Comparison of ENCODE assay signal across 17 cellular contexts in genomic region chr1:27581823-27582243, GRCh38. TPM values are rescaled to one million over a fixed set of nuclear protein-coding genes. Genes with fewer than 3 reads are reported as not detected.
DNase-seq lines count a peak whose midpoint lies in the region; ATAC-seq lines count a peak whose summit lies in the region.
"Had no signal": no experiment of that assay in that cellular context is flagged by ENCODE, and none has a peak within 500 bp of the region (broad histone marks: within the 10 kb centered on the region; RNA-seq: fewer than 3 reads in every experiment).

No MANE protein-coding gene starts in this region.

- H3K9ac ChIP-seq in iPS-15b (ENCODE audit: low read depth, low read length): peak overlapping the region; percentile 20
- H3K9ac ChIP-seq: parathyroid adenoma had no signal

- no peak overlapping the region for H3K4me3 ChIP-seq in iPS-15b (ENCODE audit: low read depth, low read length)
- H3K4me3 ChIP-seq: A549 had no signal

- ATAC-seq in Right ventricle myocardium inferior: peak; percentile 82
- ATAC-seq in sciatic nerve: peak; percentile 42
- ATAC-seq: A549, Panc1, T-cell had no signal

- no peaks in the 10 kb centered on the region for H3K4me1 ChIP-seq in iPS-15b (ENCODE audit: control insufficient read depth, insufficient read depth, low read length)
- H3K4me1 ChIP-seq: parathyroid adenoma had no signal

- no peaks in the 10 kb centered on the region for H3K27me3 ChIP-seq in iPS-15b (ENCODE audit: control insufficient read depth, insufficient read depth, low read length)

- H3K36me3 ChIP-seq in iPS-15b (ENCODE audit: control insufficient read depth, insufficient read depth, low read length): no peaks in the 10 kb centered on the region

- intact Hi-C loops in Right ventricle myocardium inferior (cut with DNase I): no loop called here
- intact Hi-C loops in cardiac septum (cut with DNase I): no loop called here
- intact Hi-C loops in sciatic nerve (cut with DNase I): no loop called here

- peak; percentile 70 for DNase-seq in Right ventricle myocardium inferior (ENCODE audit: missing footprints)
- DNase-seq in cardiac septum (ENCODE audit: low spot score): no peak
- DNase-seq in sciatic nerve (ENCODE audit: low spot score): no peak
- DNase-seq in retina: no peak
- no peak for DNase-seq in NCI-H774 (lab: John Stamatoyannopoulos, UW)
- no peak for DNase-seq in stimulated activated CD8-positive, alpha-beta memory T cell treated with anti-CD3 and anti-CD28 coated beads, Interleukin-4, amount 100 ng/mL, for 48 hours
- DNase-seq in GM19238 (ENCODE audit: insufficient read length, low spot score): no peak
- DNase-seq: activated CD4-positive, alpha-beta T cell treated with anti-CD3 and anti-CD28 coated beads, Interleukin-2, amount 10 ng/mL, durations not matched to agents 7 days and 5 days; hippocampal formation; mesendoderm; NCI-H1417; T-cell had no signal

- no peaks in the 10 kb centered on the region for H3K9me3 ChIP-seq in iPS-15b (ENCODE audit: control insufficient read depth, insufficient read depth, low read length)
- H3K9me3 ChIP-seq: A549 had no signal

RNA-seq across cellular contexts. Expression of gene AHDC1, which starts 22.1 kb away (rescaled TPM):
- total RNA-seq in Right ventricle myocardium inferior (51.2 TPM), cardiac septum (57.7 TPM), sciatic nerve (61.9 TPM)

RNA-seq across cellular contexts. Expression of gene FGR, which starts 53.2 kb away (rescaled TPM):
- total RNA-seq in Right ventricle myocardium inferior (5.1 TPM), cardiac septum (3.8 TPM), sciatic nerve (15.3 TPM)
- total RNA-seq: activated CD4-positive, alpha-beta T cell treated with anti-CD3 and anti-CD28 coated beads, Interleukin-2, amount 10 ng/mL, durations not matched to agents 7 days and 5 days; NCI-H460 had no signal
